Comparison of ENCODE assay signal across 24 cellular contexts in the genomic region with DNA sequence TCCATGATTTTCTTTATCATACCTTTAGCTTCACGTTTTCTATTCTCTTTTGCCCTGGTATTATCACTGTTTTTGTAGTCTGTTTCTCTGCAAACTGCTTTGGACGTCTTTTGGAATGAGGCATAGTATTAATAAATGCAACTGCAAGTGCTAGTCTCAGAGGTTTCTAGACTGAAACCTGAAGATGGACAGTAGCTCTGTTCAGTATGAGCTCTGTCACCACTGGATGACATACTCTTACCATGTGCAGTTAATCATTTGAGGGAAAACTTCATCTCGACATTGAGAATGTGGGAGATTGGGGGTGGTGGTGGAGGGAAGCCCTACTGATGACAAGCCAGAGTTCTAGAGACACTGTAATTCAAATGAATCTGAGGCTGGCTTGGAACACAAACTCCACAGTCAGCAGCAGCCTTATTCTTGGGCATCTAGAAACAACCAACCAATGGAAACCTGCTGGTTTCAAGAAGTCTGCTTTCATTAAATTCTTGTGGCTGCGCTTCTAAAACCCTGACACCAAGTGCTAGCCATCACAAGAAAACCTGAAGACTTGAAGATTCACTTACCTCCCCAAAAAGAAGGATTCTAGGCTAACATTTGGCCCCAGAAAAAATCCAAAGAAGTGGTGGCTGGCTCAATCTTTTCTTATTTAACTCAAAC.
"Had no signal": no experiment of that assay in that cellular context is flagged by ENCODE, and none has a peak within 500 bp of the region (broad histone marks: within the 10 kb centered on the region; RNA-seq: fewer than 3 reads in every experiment).

No MANE protein-coding gene starts in this region.

- ATAC-seq: activated CD4-positive, alpha-beta T cell treated with anti-CD3 and anti-CD28 coated beads for 36 hours; gastroesophageal sphincter; left colon; mucosa of descending colon; right cardiac atrium; stimulated activated naive CD8-positive, alpha-beta T cell treated with anti-CD3 and anti-CD28 coated beads, Interleukin-15, Interleukin-2, amounts not matched to agents 100 U/mL and 50 U/mL, for 24 hours; upper lobe of right lung had no signal

- H3K4me3 ChIP-seq: coronary artery, gastroesophageal sphincter, mucosa of descending colon, thyroid gland, upper lobe of right lung had no signal

- H3K79me2 ChIP-seq: parathyroid adenoma had no signal

- H3K9me3 ChIP-seq: gastroesophageal sphincter, mucosa of descending colon, thyroid gland, upper lobe of right lung had no signal

- H2AFZ ChIP-seq: parathyroid adenoma had no signal

- H3K4me3 Mint-ChIP-seq: activated B cell treated with CpG ODN at 0.5 μM for 24 hours; activated CD4-positive, alpha-beta T cell treated with anti-CD3 and anti-CD28 coated beads for 36 hours; activated naive CD8-positive, alpha-beta T cell treated with anti-CD3 and anti-CD28 coated beads for 36 hours; activated T-cell treated with anti-CD3 and anti-CD28 coated beads, Interleukin-2, amount 50 U/mL, for 24 hours; endodermal cell had no signal

- H3K9ac ChIP-seq: parathyroid adenoma had no signal

- H3K27ac Mint-ChIP-seq: activated B cell treated with CpG ODN at 0.5 μM for 24 hours; activated CD4-positive, alpha-beta T cell treated with anti-CD3 and anti-CD28 coated beads for 36 hours; activated naive CD8-positive, alpha-beta T cell treated with anti-CD3 and anti-CD28 coated beads for 36 hours; activated T-cell treated with anti-CD3 and anti-CD28 coated beads, Interleukin-2, amount 50 U/mL, for 24 hours; endodermal cell had no signal

- H3K4me1 ChIP-seq: parathyroid adenoma, thyroid gland, upper lobe of right lung had no signal

- H3K4me1 Mint-ChIP-seq: activated B cell treated with CpG ODN at 0.5 μM for 24 hours; activated CD4-positive, alpha-beta T cell treated with anti-CD3 and anti-CD28 coated beads for 36 hours had no signal

- H3K27me3 ChIP-seq: gastroesophageal sphincter, thyroid gland, upper lobe of right lung had no signal

- FAIRE-seq: islet of Langerhans had no signal

- H3K27ac ChIP-seq: coronary artery, gastroesophageal sphincter, parathyroid adenoma, thyroid gland, upper lobe of right lung had no signal

- DNase-seq: activated B cell treated with CpG ODN at 0.5 μM for 24 hours; activated CD4-positive, alpha-beta T cell treated with anti-CD3 and anti-CD28 coated beads for 36 hours; activated CD4-positive, alpha-beta T cell treated with anti-CD3 and anti-CD28 coated beads, Interleukin-2, amount 50 U/mL, for 4 hours; activated CD8-positive, alpha-beta memory T cell treated with anti-CD3 and anti-CD28 coated beads for 24 hours; activated CD8-positive, alpha-beta memory T cell treated with anti-CD3 and anti-CD28 coated beads, Interleukin-2, amount 50 U/mL, for 4 hours; activated naive CD4-positive, alpha-beta T cell treated with Interleukin-2 at 50 U/mL for 16 hours; activated naive CD8-positive, alpha-beta T cell treated with anti-CD3 and anti-CD28 coated beads for 36 hours; activated T-cell treated with anti-CD3 and anti-CD28 coated beads, Interleukin-2, amount 50 U/mL, for 24 hours; cerebellar nuclear complex; endodermal cell; head of caudate nucleus; left colon; mesenchymal stem cell; mucosa of descending colon; nucleus accumbens; right cardiac atrium; stimulated activated CD4-positive, alpha-beta T cell treated with anti-CD3 and anti-CD28 coated beads, Interleukin-4, amount 100 ng/mL, for 24 hours; stimulated activated naive CD8-positive, alpha-beta T cell treated with anti-CD3 and anti-CD28 coated beads, Interleukin-15, Interleukin-2, amounts not matched to agents 100 U/mL and 50 U/mL, for 24 hours; thyroid gland; upper lobe of right lung had no signal

- H3K27me3 Mint-ChIP-seq: activated B cell treated with CpG ODN at 0.5 μM for 24 hours; activated CD4-positive, alpha-beta T cell treated with anti-CD3 and anti-CD28 coated beads for 36 hours; activated naive CD8-positive, alpha-beta T cell treated with anti-CD3 and anti-CD28 coated beads for 36 hours; activated T-cell treated with anti-CD3 and anti-CD28 coated beads, Interleukin-2, amount 50 U/mL, for 24 hours had no signal

- H3K36me3 ChIP-seq: gastroesophageal sphincter, thyroid gland, upper lobe of right lung had no signal

- H3K9me3 Mint-ChIP-seq: activated B cell treated with CpG ODN at 0.5 μM for 24 hours; activated naive CD8-positive, alpha-beta T cell treated with anti-CD3 and anti-CD28 coated beads for 36 hours; activated T-cell treated with anti-CD3 and anti-CD28 coated beads, Interleukin-2, amount 50 U/mL, for 24 hours; endodermal cell had no signal
